In genomic region chr2:224086226-224086911, GRCh38 we compare ENCODE assay signal across 14 cellular contexts.
DNase-seq lines count a peak whose midpoint lies in the region; ATAC-seq, FAIRE-seq and TF ChIP-seq lines count a peak whose summit lies in the region.
"Had no signal": no experiment of that assay in that cellular context is flagged by ENCODE, and none has a peak within 500 bp of the region (broad histone marks: within the 10 kb centered on the region; RNA-seq: fewer than 3 reads in every experiment).

No MANE protein-coding gene starts in this region.

- DNase-seq in H54 (ENCODE audit: insufficient read length, low spot score) (peak; percentile 34), RWPE1 (ENCODE audit: low spot score) (peak; percentile 93), fibroblast of mammary gland (ENCODE audit: low read depth) (peak; percentile 98), skeletal muscle cell (ENCODE audit: low read depth) (peak; percentile 88), activated T-cell treated with anti-CD3 and anti-CD28 coated beads for 4 hours (no peak), NCI-H1092 (lab: John Stamatoyannopoulos, UW) (no peak)
- DNase-seq: effector CD4-positive, alpha-beta T cell; midbrain; NCI-H2081 treated with DMSO at 0.1 percent for 48 hours; stimulated activated CD4-positive, alpha-beta T cell treated with anti-CD3 and anti-CD28 coated beads, Interleukin-2, amount 100 ng/mL, for 24 hours had no signal

- ATAC-seq in GM18868 (IDR thresholded peaks at IDR 0.05; ENCODE audit: unreplicated experiment) (no peak), GM19463 (IDR thresholded peaks at IDR 0.05; ENCODE audit: unreplicated experiment) (no peak)
- ATAC-seq: activated T-helper 17 cell treated with anti-CD3 and anti-CD28 coated beads, Interleukin-2, amount 50 U/mL, for 72 hours had no signal

- no peak for TF ChIP-seq CTCF in RWPE1 (conservative IDR thresholded peaks at IDR 0.05; ENCODE audit: low read depth)
- TF ChIP-seq CTCF in fibroblast of mammary gland (conservative IDR thresholded peaks at IDR 0.05; ENCODE audit: control insufficient read depth, insufficient read depth, low read depth, low read length): no peak

- no peak overlapping the region for H3K27ac ChIP-seq in RWPE1
- H3K27ac ChIP-seq: tibial artery had no signal

- TF ChIP-seq POLR2A in H54 (IDR thresholded peaks at IDR 0.05; ENCODE audit: low read depth, low read length): no peak

- CTCF ChIA-PET in RWPE1 (lab: Yijun Ruan, JAX): interaction anchor here (0.6 kb wide), 1 partner anchor 113 kb away, joined by 5 read pairs; no protein-coding TSS in a partner anchor

- FAIRE-seq in H54 (lab: Jason Lieb, UNC): peak; percentile 75

- H3K4me3 ChIP-seq in fibroblast of mammary gland (ENCODE audit: control insufficient read depth, low read depth, low read length): no peak overlapping the region
- no peak overlapping the region for H3K4me3 ChIP-seq in skeletal muscle cell (ENCODE audit: low read depth, low read length)
- H3K4me3 ChIP-seq: tibial artery had no signal

- POLR2A ChIA-PET in RWPE1 (lab: Yijun Ruan, JAX; ENCODE audit: low non-redundant PET): no interaction called here

Comparison
In these comparisons a context has a peak if more than half of its experiments do, and no peak if none do; other contexts are left out.
1. DNase-seq: peak in H54 (single experiment), RWPE1 (single experiment), fibroblast of mammary gland (single experiment) and skeletal muscle cell (single experiment); none in activated T-cell treated with anti-CD3 and anti-CD28 coated beads for 4 hours (single experiment) and NCI-H1092 (single experiment).